ENCODE assay signal across 1 cellular context in the genomic region with DNA sequence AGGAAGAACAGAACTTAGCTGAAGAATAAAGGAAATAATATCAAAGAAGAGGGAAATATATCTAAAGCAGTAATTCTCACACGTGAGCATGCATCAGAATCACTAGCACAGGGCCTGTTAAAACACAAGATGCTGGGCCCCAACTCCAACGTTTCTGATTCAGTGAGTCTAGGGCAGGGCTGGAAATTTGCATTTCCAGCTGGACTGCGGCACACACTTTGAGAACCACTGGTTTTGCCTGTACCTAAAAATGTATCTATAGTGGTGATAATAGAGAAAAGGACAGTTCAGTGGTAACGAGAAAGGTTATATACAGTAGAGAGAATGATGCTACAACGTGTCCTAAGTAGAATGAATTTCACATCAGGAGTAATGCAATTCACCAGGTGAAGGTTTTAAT.
TF ChIP-seq lines count a peak whose summit lies in the region.

No MANE protein-coding gene starts in this region.

TF ChIP-seq in GM23338, 12 proteins besides CTCF, POLR2A, EP300 and RAD21 (continued from another document):
- TF ChIP-seq, protein P1, sequence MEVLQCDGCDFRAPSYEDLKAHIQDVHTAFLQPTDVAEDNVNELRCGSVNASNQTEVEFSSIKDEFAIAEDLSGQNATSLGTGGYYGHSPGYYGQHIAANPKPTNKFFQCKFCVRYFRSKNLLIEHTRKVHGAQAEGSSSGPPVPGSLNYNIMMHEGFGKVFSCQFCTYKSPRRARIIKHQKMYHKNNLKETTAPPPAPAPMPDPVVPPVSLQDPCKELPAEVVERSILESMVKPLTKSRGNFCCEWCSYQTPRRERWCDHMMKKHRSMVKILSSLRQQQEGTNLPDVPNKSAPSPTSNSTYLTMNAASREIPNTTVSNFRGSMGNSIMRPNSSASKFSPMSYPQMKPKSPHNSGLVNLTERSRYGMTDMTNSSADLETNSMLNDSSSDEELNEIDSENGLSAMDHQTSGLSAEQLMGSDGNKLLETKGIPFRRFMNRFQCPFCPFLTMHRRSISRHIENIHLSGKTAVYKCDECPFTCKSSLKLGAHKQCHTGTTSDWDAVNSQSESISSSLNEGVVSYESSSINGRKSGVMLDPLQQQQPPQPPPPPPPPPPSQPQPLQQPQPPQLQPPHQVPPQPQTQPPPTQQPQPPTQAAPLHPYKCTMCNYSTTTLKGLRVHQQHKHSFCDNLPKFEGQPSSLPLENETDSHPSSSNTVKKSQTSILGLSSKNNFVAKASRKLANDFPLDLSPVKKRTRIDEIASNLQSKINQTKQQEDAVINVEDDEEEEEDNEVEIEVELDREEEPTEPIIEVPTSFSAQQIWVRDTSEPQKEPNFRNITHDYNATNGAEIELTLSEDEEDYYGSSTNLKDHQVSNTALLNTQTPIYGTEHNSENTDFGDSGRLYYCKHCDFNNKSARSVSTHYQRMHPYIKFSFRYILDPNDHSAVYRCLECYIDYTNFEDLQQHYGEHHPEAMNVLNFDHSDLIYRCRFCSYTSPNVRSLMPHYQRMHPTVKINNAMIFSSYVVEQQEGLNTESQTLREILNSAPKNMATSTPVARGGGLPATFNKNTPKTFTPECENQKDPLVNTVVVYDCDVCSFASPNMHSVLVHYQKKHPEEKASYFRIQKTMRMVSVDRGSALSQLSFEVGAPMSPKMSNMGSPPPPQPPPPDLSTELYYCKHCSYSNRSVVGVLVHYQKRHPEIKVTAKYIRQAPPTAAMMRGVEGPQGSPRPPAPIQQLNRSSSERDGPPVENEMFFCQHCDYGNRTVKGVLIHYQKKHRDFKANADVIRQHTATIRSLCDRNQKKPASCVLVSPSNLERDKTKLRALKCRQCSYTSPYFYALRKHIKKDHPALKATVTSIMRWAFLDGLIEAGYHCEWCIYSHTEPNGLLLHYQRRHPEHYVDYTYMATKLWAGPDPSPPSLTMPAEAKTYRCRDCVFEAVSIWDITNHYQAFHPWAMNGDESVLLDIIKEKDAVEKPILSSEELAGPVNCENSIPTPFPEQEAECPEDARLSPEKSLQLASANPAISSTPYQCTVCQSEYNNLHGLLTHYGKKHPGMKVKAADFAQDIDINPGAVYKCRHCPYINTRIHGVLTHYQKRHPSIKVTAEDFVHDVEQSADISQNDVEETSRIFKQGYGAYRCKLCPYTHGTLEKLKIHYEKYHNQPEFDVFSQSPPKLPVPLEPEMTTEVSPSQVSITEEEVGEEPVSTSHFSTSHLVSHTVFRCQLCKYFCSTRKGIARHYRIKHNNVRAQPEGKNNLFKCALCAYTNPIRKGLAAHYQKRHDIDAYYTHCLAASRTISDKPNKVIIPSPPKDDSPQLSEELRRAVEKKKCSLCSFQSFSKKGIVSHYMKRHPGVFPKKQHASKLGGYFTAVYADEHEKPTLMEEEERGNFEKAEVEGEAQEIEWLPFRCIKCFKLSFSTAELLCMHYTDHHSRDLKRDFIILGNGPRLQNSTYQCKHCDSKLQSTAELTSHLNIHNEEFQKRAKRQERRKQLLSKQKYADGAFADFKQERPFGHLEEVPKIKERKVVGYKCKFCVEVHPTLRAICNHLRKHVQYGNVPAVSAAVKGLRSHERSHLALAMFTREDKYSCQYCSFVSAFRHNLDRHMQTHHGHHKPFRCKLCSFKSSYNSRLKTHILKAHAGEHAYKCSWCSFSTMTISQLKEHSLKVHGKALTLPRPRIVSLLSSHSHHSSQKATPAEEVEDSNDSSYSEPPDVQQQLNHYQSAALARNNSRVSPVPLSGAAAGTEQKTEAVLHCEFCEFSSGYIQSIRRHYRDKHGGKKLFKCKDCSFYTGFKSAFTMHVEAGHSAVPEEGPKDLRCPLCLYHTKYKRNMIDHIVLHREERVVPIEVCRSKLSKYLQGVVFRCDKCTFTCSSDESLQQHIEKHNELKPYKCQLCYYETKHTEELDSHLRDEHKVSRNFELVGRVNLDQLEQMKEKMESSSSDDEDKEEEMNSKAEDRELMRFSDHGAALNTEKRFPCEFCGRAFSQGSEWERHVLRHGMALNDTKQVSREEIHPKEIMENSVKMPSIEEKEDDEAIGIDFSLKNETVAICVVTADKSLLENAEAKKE (CRISPR knock-in tag; IDR thresholded peaks at IDR 0.05) = no peak
- TF ChIP-seq JUNB (IDR thresholded peaks at IDR 0.05; ENCODE audit: unreplicated experiment) (no peak), EZH2phosphoT487 (IDR thresholded peaks at IDR 0.05; ENCODE audit: unreplicated experiment) (no peak)
